10 cellular contexts compared by ENCODE assay signal in genomic region chr6:57313711-57314471, GRCh38. TPM values are rescaled to one million over a fixed set of nuclear protein-coding genes. Genes with fewer than 3 reads are reported as not detected.
DNase-seq lines count a peak whose midpoint lies in the region; ATAC-seq and TF ChIP-seq lines count a peak whose summit lies in the region.
"Had no signal": no experiment of that assay in that cellular context is flagged by ENCODE, and none has a peak within 500 bp of the region (broad histone marks: within the 10 kb centered on the region; RNA-seq: fewer than 3 reads in every experiment).

No MANE protein-coding gene starts in this region.

- H4K91ac ChIP-seq in H9 (ENCODE audit: insufficient read length, low read depth, low read length) = no peak overlapping the region

- no peak overlapping the region for H3T11ph ChIP-seq in H9 (ENCODE audit: low read length)

- POLR2A ChIA-PET in activated CD8-positive, alpha-beta T cell treated with anti-CD3 and anti-CD28 coated beads for 36 hours (lab: Charles Lee) = interaction anchor here (0.7 kb wide), 1 partner anchor 48 kb away, joined by 3 read pairs; no protein-coding TSS in a partner anchor

- H4K5ac ChIP-seq in H9 (ENCODE audit: insufficient read length, low read depth, low read length) = no peak overlapping the region

- H2BK5ac ChIP-seq in H9 (ENCODE audit: insufficient read length, low read length) = no peak overlapping the region

- H3K56ac ChIP-seq in H9 (ENCODE audit: insufficient read length, low read depth, low read length) = no peak overlapping the region

- H3K36me3 Mint-ChIP-seq in chondrocyte (ENCODE audit: low read depth) = peaks cover 4% of the 10 kb centered on the region
- H3K36me3 Mint-ChIP-seq in mesothelial cell of epicardium = no peaks in the 10 kb centered on the region
- peaks cover 10 to 17% (median 11%) of the 10 kb centered on the region in 3 experiments for H3K36me3 Mint-ChIP-seq in H9 (ENCODE audit: insufficient read depth in 1 of 3, low read depth in 3 of 3)
- H3K36me3 Mint-ChIP-seq in activated CD8-positive, alpha-beta T cell treated with anti-CD3 and anti-CD28 coated beads for 36 hours (ENCODE audit: low read depth) = peaks cover 5% of the 10 kb centered on the region
- H3K36me3 Mint-ChIP-seq: CD4-positive, CD25-positive, alpha-beta regulatory T cell had no signal

- DNase-seq in 8988T (peak; percentile 41), HT1080 (ENCODE audit: low read depth) (peak; percentile 98), chondrocyte (ENCODE audit: low spot score) (no peak), mesothelial cell of epicardium (ENCODE audit: low spot score in 2 of 2, unreplicated experiment in 2 of 2) (no peak), DMS79 (lab: John Stamatoyannopoulos, UW) (no peak), NCI-H1105 (lab: John Stamatoyannopoulos, UW) (no peak), H9 (no peak)
- DNase-seq in activated CD8-positive, alpha-beta T cell treated with anti-CD3 and anti-CD28 coated beads for 36 hours = no peak
- DNase-seq: CD4-positive, CD25-positive, alpha-beta regulatory T cell; NCI-H2029 treated with DMSO at 0.1 percent for 48 hours had no signal

- H3K9me3 Mint-ChIP-seq in chondrocyte (ENCODE audit: low read depth) = peaks cover 4% of the 10 kb centered on the region
- H3K9me3 Mint-ChIP-seq in mesothelial cell of epicardium = no peaks in the 10 kb centered on the region
- peaks cover 9 to 11% of the 10 kb centered on the region in 2 experiments; a peak in 4 of 5 replicates for H3K9me3 Mint-ChIP-seq in H9
- no peaks in the 10 kb centered on the region for H3K9me3 Mint-ChIP-seq in activated CD8-positive, alpha-beta T cell treated with anti-CD3 and anti-CD28 coated beads for 36 hours
- H3K9me3 Mint-ChIP-seq: CD4-positive, CD25-positive, alpha-beta regulatory T cell had no signal

- H2BK15ac ChIP-seq in H9 (ENCODE audit: low read depth, low read length) = no peak overlapping the region

- TF ChIP-seq CTCF in chondrocyte (IDR thresholded peaks at IDR 0.05) (peak; percentile 61), mesothelial cell of epicardium (IDR thresholded peaks at IDR 0.05; ENCODE audit: unreplicated experiment) (no peak), H9 (conservative IDR thresholded peaks at IDR 0.05) (no peak)
- no peak for TF ChIP-seq CTCF in activated CD8-positive, alpha-beta T cell treated with anti-CD3 and anti-CD28 coated beads for 36 hours (IDR thresholded peaks at IDR 0.05)

- peaks cover under 1% of the 10 kb centered on the region for H3K79me1 ChIP-seq in H9 (ENCODE audit: insufficient read depth, low read depth, low read length, poor library complexity, severe bottlenecking)

- no peaks in the 10 kb centered on the region for H4K20me1 ChIP-seq in H9 (ENCODE audit: control insufficient read depth, insufficient read depth, insufficient read length)

- H3K14ac ChIP-seq in H9 (ENCODE audit: insufficient read depth, low read length) = no peak overlapping the region

- H4K8ac ChIP-seq in H9 (replicated peaks; ENCODE audit: insufficient read length, low read depth, low read length) = no peak overlapping the region

- ATAC-seq in activated CD8-positive, alpha-beta T cell treated with anti-CD3 and anti-CD28 coated beads for 36 hours = no peak

- H3K27me3 Mint-ChIP-seq in chondrocyte (ENCODE audit: low read depth) (no peaks in the 10 kb centered on the region), mesothelial cell of epicardium (ENCODE audit: low read depth) (no peaks in the 10 kb centered on the region), H9 (ENCODE audit: low read depth) (peaks cover 1% of the 10 kb centered on the region)
- peaks cover 4% of the 10 kb centered on the region for H3K27me3 Mint-ChIP-seq in activated CD8-positive, alpha-beta T cell treated with anti-CD3 and anti-CD28 coated beads for 36 hours

- no peak overlapping the region for H3K23ac ChIP-seq in H9 (ENCODE audit: insufficient read length, low read depth, low read length)

- H3K4me1 ChIP-seq in H9 (ENCODE audit: insufficient read depth, low read length) = no peaks in the 10 kb centered on the region

- H2BK20ac ChIP-seq in H9 (ENCODE audit: low read depth, low read length, poor library complexity, severe bottlenecking) = no peak overlapping the region

- H3K79me2 ChIP-seq in H9 (ENCODE audit: insufficient read depth, low read length) = peaks cover 8% of the 10 kb centered on the region; the same call in 1 of the 2 replicates

- no peak overlapping the region for H2AK5ac ChIP-seq in H9 (ENCODE audit: insufficient read length, low read length)

- H3K4me1 Mint-ChIP-seq in chondrocyte (ENCODE audit: low read depth) (peaks cover 55% of the 10 kb centered on the region), mesothelial cell of epicardium (peaks cover 25% of the 10 kb centered on the region), H9 (peaks cover 4 to 9% of the 10 kb centered on the region in 2 experiments)
- peaks cover 8% of the 10 kb centered on the region for H3K4me1 Mint-ChIP-seq in activated CD8-positive, alpha-beta T cell treated with anti-CD3 and anti-CD28 coated beads for 36 hours (ENCODE audit: low read depth)

- H2BK12ac ChIP-seq in H9 (ENCODE audit: insufficient read length, low read depth, low read length) = no peak overlapping the region

- H3K4me2 ChIP-seq in H9 (ENCODE audit: insufficient read depth, insufficient read length, low read length) = no peak overlapping the region

- peaks cover 4% of the 10 kb centered on the region for H3K23me2 ChIP-seq in H9 (ENCODE audit: insufficient read length, low read depth, low read length, poor library complexity, severe bottlenecking)

- no peak overlapping the region for H3K9ac ChIP-seq in H9 (ENCODE audit: extremely low read depth, insufficient read length, low read length)

- no peak overlapping the region for H3K18ac ChIP-seq in H9 (ENCODE audit: insufficient read length, low read depth, low read length)

- H3K27ac Mint-ChIP-seq in chondrocyte (ENCODE audit: unreplicated experiment) = peak overlapping the region; percentile 99
- H3K27ac Mint-ChIP-seq in mesothelial cell of epicardium = peak overlapping the region; percentile 55
- no peak overlapping the region; a peak in 1 of 7 replicates for H3K27ac Mint-ChIP-seq in H9
- no peak overlapping the region for H3K27ac Mint-ChIP-seq in activated CD8-positive, alpha-beta T cell treated with anti-CD3 and anti-CD28 coated beads for 36 hours
- H3K27ac Mint-ChIP-seq: CD4-positive, CD25-positive, alpha-beta regulatory T cell had no signal

- H2BK120ac ChIP-seq in H9 (ENCODE audit: low read depth, low read length, poor library complexity, severe bottlenecking) = no peak overlapping the region

- H3K9me3 ChIP-seq in H9 (ENCODE audit: control insufficient read depth, low read depth, low read length) = no peaks in the 10 kb centered on the region

- CTCF ChIA-PET in activated CD8-positive, alpha-beta T cell treated with anti-CD3 and anti-CD28 coated beads for 36 hours (lab: Charles Lee) = interaction anchor here (1.2 to 6.8 kb wide), 4 partner anchors 48 to 409 kb away, joined by 3 to 138 read pairs (median 28); no protein-coding TSS in a partner anchor

- H3K4me3 Mint-ChIP-seq in chondrocyte (ENCODE audit: unreplicated experiment) (peak overlapping the region; percentile 56), mesothelial cell of epicardium (no peak overlapping the region), H9 (no peak overlapping the region)
- H3K4me3 Mint-ChIP-seq in activated CD8-positive, alpha-beta T cell treated with anti-CD3 and anti-CD28 coated beads for 36 hours = no peak overlapping the region
- H3K4me3 Mint-ChIP-seq: CD4-positive, CD25-positive, alpha-beta regulatory T cell had no signal

- no peak overlapping the region for H2AFZ ChIP-seq in H9 (ENCODE audit: low read length)

- no peak overlapping the region for H3K27ac ChIP-seq in H9 (ENCODE audit: insufficient read length, low read depth, low read length)

- no peak overlapping the region for H3K4ac ChIP-seq in H9 (ENCODE audit: low read depth, low read length)

- no peaks in the 10 kb centered on the region for H3K27me3 ChIP-seq in H9 (ENCODE audit: insufficient read depth, low read length)

- WGBS in H9 (ENCODE audit: extremely low coverage, insufficient read length, low lambda C conversion rate) = no CpG with 5 or more reads among the region's 12 CpGs

- intact Hi-C loops in activated CD8-positive, alpha-beta T cell treated with anti-CD3 and anti-CD28 coated beads for 36 hours (cut with micrococcal nuclease) = loop anchor here (10.0 kb wide), 2 partner anchors 229 to 299 kb away; no protein-coding TSS in a partner anchor

RNA-seq across cellular contexts. Expression of gene PRIM2, which starts 3.5 kb away (rescaled TPM):
- total RNA-seq in HT1080 (2014; rRNA removed; shearing (Covaris generic)) = 48.2 and 58.5 TPM in 2 replicates
- 37.1 and 38.5 TPM in 2 replicates for polyA plus RNA-seq in HT1080 (2015; cell fraction: cytosol; rRNA removed)
- 54.0 and 65.3 TPM in 2 replicates for polyA plus RNA-seq in HT1080 (2015; cell fraction: nucleus; rRNA removed)
- 10.8 to 19.1 TPM (median 11.6 TPM) in 3 replicates for total RNA-seq in chondrocyte
- 16.6 to 17.9 TPM (median 16.9 TPM) in 3 replicates for total RNA-seq in mesothelial cell of epicardium
- total RNA-seq in H9 (2021) = 43.0 and 44.3 TPM in 2 replicates
- total RNA-seq in activated CD8-positive, alpha-beta T cell treated with anti-CD3 and anti-CD28 coated beads for 36 hours = 10 to 100 TPM; 41.8 to 42.0 TPM

Comparison
In these comparisons a context has a peak if more than half of its experiments do, and no peak if none do; other contexts are left out.
1. DNase-seq: peak in 8988T (single experiment) and HT1080 (single experiment); none in chondrocyte (single experiment), mesothelial cell of epicardium (0 of 2), DMS79 (single experiment), NCI-H1105 (single experiment), H9 (single experiment) and activated CD8-positive, alpha-beta T cell treated with anti-CD3 and anti-CD28 coated beads for 36 hours (single experiment).
2. H3K27ac Mint-ChIP-seq: peak in chondrocyte (single experiment) and mesothelial cell of epicardium (single experiment); none in H9 (0 of 3) and activated CD8-positive, alpha-beta T cell treated with anti-CD3 and anti-CD28 coated beads for 36 hours (single experiment).